ENCODE assay signal across 18 cellular contexts in genomic region chr3:197068077-197068476, GRCh38. TPM values are rescaled to one million over a fixed set of nuclear protein-coding genes. Genes with fewer than 3 reads are reported as not detected.
DNase-seq lines count a peak whose midpoint lies in the region; ATAC-seq, FAIRE-seq and TF ChIP-seq lines count a peak whose summit lies in the region.
"Had no signal": no experiment of that assay in that cellular context is flagged by ENCODE, and none has a peak within 500 bp of the region (broad histone marks: within the 10 kb centered on the region; RNA-seq: fewer than 3 reads in every experiment).

No MANE protein-coding gene starts in this region.

- DNase-seq in GM12891 (ENCODE audit: insufficient read length, low spot score) (no peak), NOMO-1 (lab: John Stamatoyannopoulos, UW; ENCODE audit: unreplicated experiment in 2 of 2) (peak; percentile 54 to 86), germinal center (ENCODE audit: low spot score) (peak; percentile 33), DMS53 (lab: John Stamatoyannopoulos, UW) (no peak), NCI-H187 treated with DMSO at 0.1 percent for 48 hours (lab: John Stamatoyannopoulos, UW) (no peak)
- DNase-seq: Caco-2, DMS79 treated with DMSO at 0.1 percent for 48 hours, GF-D8, GOT3, MM.1S, NCI-H1436 treated with DMSO at 0.1 percent for 48 hours, NCI-H226, NCI-H69, SHP77 treated with DMSO at 0.1 percent for 48 hours had no signal

- FAIRE-seq in GM12891 (lab: Jason Lieb, UNC), result no peak
- FAIRE-seq: HepG2 had no signal

- TF ChIP-seq POLR2A in GM12891 (IDR thresholded peaks at IDR 0.05; ENCODE audit: low read depth, low read length), result no peak

- ATAC-seq in GM21423 (IDR thresholded peaks at IDR 0.05; ENCODE audit: unreplicated experiment) (peak; percentile 55), GM19455 (IDR thresholded peaks at IDR 0.05; ENCODE audit: unreplicated experiment) (no peak), GM21390 (IDR thresholded peaks at IDR 0.05; ENCODE audit: unreplicated experiment) (no peak)
- ATAC-seq: HepG2 had no signal

TF ChIP-seq in GM12891, 5 proteins besides CTCF, POLR2A, EP300 and RAD21:
- TF ChIP-seq TAF1 (IDR thresholded peaks at IDR 0.05; ENCODE audit: low read depth, low read length) (no peak), SPI1 (IDR thresholded peaks at IDR 0.05; ENCODE audit: low read depth, low read length) (peak; percentile 22; the same call in 1 of the 2 replicates)

RNA-seq across cellular contexts. Expression of gene MELTF, which starts 38.5 kb away (rescaled TPM):
- polyA plus RNA-seq in GM12891 (2012; ENCODE audit: low read depth, missing spikeins), result 17.5 TPM

Comparison
In these comparisons a context has a peak if more than half of its experiments do, and no peak if none do; other contexts are left out.
1. DNase-seq: peak in NOMO-1 (2 of 2) and germinal center (single experiment); none in GM12891 (single experiment), DMS53 (single experiment) and NCI-H187 treated with DMSO at 0.1 percent for 48 hours (single experiment).